Comparison of ENCODE assay signal across 8 cellular contexts in the genomic region with DNA sequence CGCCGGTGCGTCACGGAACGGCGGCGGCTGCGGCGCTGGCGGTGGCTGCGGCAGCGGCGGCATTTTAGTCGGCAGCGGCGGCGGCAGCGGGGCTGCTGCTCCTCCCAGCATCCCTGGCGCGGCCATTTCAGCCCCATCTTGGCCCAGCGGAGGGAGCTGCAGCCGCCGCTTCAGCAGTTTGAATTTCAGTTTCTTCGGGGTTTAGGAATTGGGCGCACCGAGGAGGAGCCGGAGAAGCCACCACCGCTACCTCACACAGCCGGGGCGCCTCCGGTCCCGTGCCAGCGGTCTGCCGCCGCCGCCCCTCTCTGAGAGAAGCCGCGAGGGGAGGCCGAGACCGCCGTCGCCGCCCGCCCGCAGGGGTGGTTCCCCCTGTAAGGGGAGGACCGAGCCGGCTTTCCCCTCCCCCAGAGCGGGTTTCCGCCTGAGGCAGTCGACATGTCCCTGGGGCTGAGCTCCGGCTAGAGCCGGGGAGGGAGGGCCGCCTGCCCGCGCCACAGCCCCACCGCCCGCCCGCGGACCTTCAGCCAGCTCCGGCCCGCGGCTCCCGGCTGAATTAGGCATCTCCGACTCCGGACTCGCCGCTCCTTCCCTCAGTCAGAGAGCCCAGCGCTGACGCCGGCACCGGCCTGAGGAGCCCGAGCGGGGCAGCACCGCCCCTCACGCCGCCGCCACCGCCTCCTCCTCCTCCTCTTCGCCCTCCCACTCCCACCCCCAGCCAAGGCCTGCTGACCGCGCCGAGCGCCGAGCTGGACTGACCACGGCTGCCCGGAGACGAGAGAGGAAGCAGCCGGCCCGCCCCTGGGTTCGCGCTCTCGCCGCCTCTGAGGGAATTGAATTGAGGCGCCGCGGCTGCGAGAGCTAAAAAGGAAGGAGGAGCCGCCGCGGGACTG. TPM values are rescaled to one million over a fixed set of nuclear protein-coding genes. Genes with fewer than 3 reads are reported as not detected.
DNase-seq lines count a peak whose midpoint lies in the region; ATAC-seq and TF ChIP-seq lines count a peak whose summit lies in the region.

A gene (plus strand): TSS at position 67 of the 893 bp plus-strand sequence. CDS start 1,053 bp downstream, outside the sequence.

- 0 out of 2 replicates have a peak, but pooled peaks cover 4% of the 10 kb centered on the region for H3K9me2 ChIP-seq in OCI-LY7 (ENCODE audit: insufficient read depth, low read length)

- CTCF ChIA-PET in OCI-LY7 (lab: Charles Lee; ENCODE audit: unreplicated experiment), result interaction anchor here (1.0 to 1.2 kb wide), 2 partner anchors 16 to 355 kb away, joined by 3 read pairs; no protein-coding TSS in a partner anchor

- H4K20me1 ChIP-seq in OCI-LY7 (ENCODE audit: insufficient read depth, low read length), result peaks cover 34% of the 10 kb centered on the region

- TSS peak; percentile 28 for BruUV-seq in OCI-LY7 (replicated peaks; lab: Mats Ljungman, UMichigan)

- H3K36me3 ChIP-seq in HUES48 (ENCODE audit: control insufficient read depth, insufficient read depth, low read length) (peaks cover 6% of the 10 kb centered on the region; the same call in 1 of the 2 replicates), OCI-LY7 (ENCODE audit: insufficient read depth, low read length) (peaks cover 28% of the 10 kb centered on the region), mucosa of rectum (ENCODE audit: control insufficient read depth in 2 of 2, insufficient read depth in 2 of 2, low read length in 2 of 2) (no peaks in the 10 kb centered on the region)

- peak within 1 kb of the TSS; percentile 100 for H3K27ac ChIP-seq in HUES48 (ENCODE audit: low read depth, low read length)
- H3K27ac ChIP-seq in OCI-LY7 (ENCODE audit: low read depth, low read length, poor library complexity, severe bottlenecking), result peak within 1 kb of the TSS; percentile 95
- H3K27ac ChIP-seq in epithelial cell of prostate, result peak within 1 kb of the TSS; percentile 99
- peak within 1 kb of the TSS; percentile 99 for H3K27ac ChIP-seq in mucosa of rectum (ENCODE audit: low read depth in 2 of 2, low read length in 2 of 2)

- H3K27me3 ChIP-seq in HUES48 (ENCODE audit: control insufficient read depth, insufficient read depth, low read length), result no peaks in the 10 kb centered on the region
- H3K27me3 ChIP-seq in mucosa of rectum (ENCODE audit: control insufficient read depth in 2 of 2, insufficient read depth in 2 of 2, low read length in 2 of 2), result no peaks in the 10 kb centered on the region

- H3K4me1 ChIP-seq in HUES48 (ENCODE audit: control insufficient read depth, insufficient read depth, low read length), result peaks cover 29% of the 10 kb centered on the region
- peaks cover 11% of the 10 kb centered on the region for H3K4me1 ChIP-seq in OCI-LY7 (ENCODE audit: insufficient read depth, low read length, poor library complexity, severe bottlenecking)
- H3K4me1 ChIP-seq in mucosa of rectum (ENCODE audit: control insufficient read depth in 2 of 2, insufficient read depth in 2 of 2, low read length in 2 of 2), result peaks cover 0 to 21% of the 10 kb centered on the region in 2 donors

- peak; percentile 62 for ATAC-seq in GM21423 (IDR thresholded peaks at IDR 0.05; ENCODE audit: unreplicated experiment)

- H3K4me2 ChIP-seq in OCI-LY7 (ENCODE audit: low read length), result peak within 1 kb of the TSS; percentile 95

- intact Hi-C loops in OCI-LY7 (cut with micrococcal nuclease; ENCODE audit: unreplicated experiment), result loop anchor here (1.0 to 5.0 kb wide), 7 partner anchors 138 to 1416 kb away; a partner anchor contains a TSS

- H3K9ac ChIP-seq in HUES48 (ENCODE audit: low read depth, low read length) (peak within 1 kb of the TSS; percentile 79), mucosa of rectum (ENCODE audit: low read depth in 1 of 2, low read length in 2 of 2) (peak within 1 kb of the TSS; percentile 99 to 100)

- no peak for TF ChIP-seq CTCF in OCI-LY7 (conservative IDR thresholded peaks at IDR 0.05; ENCODE audit: low read length)

- POLR2A ChIA-PET in OCI-LY7 (lab: Charles Lee), result interaction anchor here (0.6 to 3.4 kb wide), 19 partner anchors 11 to 1792 kb away, joined by 3 to 16 read pairs (median 4); a partner anchor contains a TSS

- H3K4me3 ChIP-seq in HUES48 (ENCODE audit: low read depth, low read length) (peak within 1 kb of the TSS; percentile 93), OCI-LY7 (ENCODE audit: low read depth, low read length, poor library complexity, severe bottlenecking) (peak within 1 kb of the TSS; percentile 78), mucosa of rectum (ENCODE audit: low read length in 2 of 2) (peak within 1 kb of the TSS; percentile 98 to 99)

- H3K9me3 ChIP-seq in HUES48 (ENCODE audit: control insufficient read depth, insufficient read depth, low read length), result no peaks in the 10 kb centered on the region
- no peaks in the 10 kb centered on the region for H3K9me3 ChIP-seq in OCI-LY7 (ENCODE audit: low read length)
- H3K9me3 ChIP-seq in mucosa of rectum (ENCODE audit: control insufficient read depth in 2 of 2, low read length in 2 of 2), result no peaks in the 10 kb centered on the region

- peak; percentile 83 for DNase-seq in DMS114 treated with DMSO at 0.1 percent for 48 hours (lab: John Stamatoyannopoulos, UW; ENCODE audit: unreplicated experiment)
- DNase-seq in OCI-LY7 (ENCODE audit: low spot score), result peak; percentile 93
- DNase-seq in activated T-cell treated with anti-CD3 and anti-CD28 coated beads for 4 hours, result peak; percentile 84
- peak; percentile 64 for DNase-seq in epithelial cell of prostate (ENCODE audit: low read depth, low spot score)
- peak; percentile 94 for DNase-seq in stimulated activated CD8-positive, alpha-beta memory T cell treated with anti-CD3 and anti-CD28 coated beads, Interleukin-4, amount 100 ng/mL, for 48 hours

- peaks cover 46% of the 10 kb centered on the region for H3K79me2 ChIP-seq in OCI-LY7 (ENCODE audit: insufficient read depth, low read depth, low read length)

- peak within 1 kb of the TSS; percentile 99 for H2AFZ ChIP-seq in OCI-LY7 (ENCODE audit: low read length)

RNA-seq across cellular contexts. Expression of the gene that starts here (rescaled TPM):
- total RNA-seq in OCI-LY7 (2014; rRNA removed; shearing (Covaris generic)), result 5.9 and 6.2 TPM in 2 replicates
- 24.2 and 24.9 TPM in 2 replicates for total RNA-seq in OCI-LY7 (2022)

Comparison
In these comparisons a context has a peak if more than half of its experiments do, and no peak if none do; other contexts are left out.
1. Peak in every context shown above with its lines: DNase-seq, ATAC-seq, H3K4me3 ChIP-seq and H3K27ac ChIP-seq.